2 cellular contexts compared by ENCODE assay signal in genomic region chr2:234615643-234616356, GRCh38.
A peak's percentile ranks its signal among the peaks of the same experiment; 100 is the strongest.
TF ChIP-seq lines count a peak whose summit lies in the region.

No MANE protein-coding gene starts in this region.

TF ChIP-seq in H1, 55 proteins besides CTCF, POLR2A, EP300 and RAD21 (continued from another document):
- TF ChIP-seq, protein P1, sequence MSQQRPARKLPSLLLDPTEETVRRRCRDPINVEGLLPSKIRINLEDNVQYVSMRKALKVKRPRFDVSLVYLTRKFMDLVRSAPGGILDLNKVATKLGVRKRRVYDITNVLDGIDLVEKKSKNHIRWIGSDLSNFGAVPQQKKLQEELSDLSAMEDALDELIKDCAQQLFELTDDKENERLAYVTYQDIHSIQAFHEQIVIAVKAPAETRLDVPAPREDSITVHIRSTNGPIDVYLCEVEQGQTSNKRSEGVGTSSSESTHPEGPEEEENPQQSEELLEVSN (IDR thresholded peaks at IDR 0.05): no peak
- TF ChIP-seq, protein P2, sequence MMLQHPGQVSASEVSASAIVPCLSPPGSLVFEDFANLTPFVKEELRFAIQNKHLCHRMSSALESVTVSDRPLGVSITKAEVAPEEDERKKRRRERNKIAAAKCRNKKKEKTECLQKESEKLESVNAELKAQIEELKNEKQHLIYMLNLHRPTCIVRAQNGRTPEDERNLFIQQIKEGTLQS (IDR thresholded peaks at IDR 0.05; ENCODE audit: insufficient read depth, low read depth, low read length): no peak
- TF ChIP-seq MAFK (IDR thresholded peaks at IDR 0.05; ENCODE audit: low read depth, low read length) (no peak), SP2 (IDR thresholded peaks at IDR 0.05; ENCODE audit: low read length) (no peak), SP4 (IDR thresholded peaks at IDR 0.05; ENCODE audit: low read length) (no peak)

TF ChIP-seq in HepG2, 621 proteins besides CTCF, POLR2A, EP300 and RAD21 (continued from another document):
- TF ChIP-seq ZNF281 (CRISPR knock-in tag; IDR thresholded peaks at IDR 0.05; ENCODE audit: borderline replicate concordance) (peak; percentile 20; the same call in 1 of the 2 replicates), ZBTB3 (CRISPR knock-in tag; IDR thresholded peaks at IDR 0.05; ENCODE audit: borderline replicate concordance, low read depth) (0 out of 2 replicates have a peak, but pooled peaks have one; percentile 42), NR2F6 (IDR thresholded peaks at IDR 0.05) (no peak), NR2F6 (CRISPR knock-in tag; IDR thresholded peaks at IDR 0.05) (0 out of 2 replicates have a peak, but pooled peaks have one; percentile 22), ZNF646 (CRISPR knock-in tag; IDR thresholded peaks at IDR 0.05) (peak; percentile 50; the same call in 1 of the 2 replicates), ZNF350 (CRISPR knock-in tag; IDR thresholded peaks at IDR 0.05; ENCODE audit: borderline replicate concordance, low read depth) (no peak), NCOA5 (CRISPR knock-in tag; IDR thresholded peaks at IDR 0.05) (no peak), TEAD3 (CRISPR knock-in tag; optimal IDR thresholded peaks at IDR 0.05; ENCODE audit: borderline replicate concordance) (peak; percentile 8), HNF4G (IDR thresholded peaks at IDR 0.05; ENCODE audit: borderline replicate concordance, low read depth, low read length) (0 out of 2 replicates have a peak, but pooled peaks have one; percentile 16), HNF4G (CRISPR knock-in tag; IDR thresholded peaks at IDR 0.05; ENCODE audit: borderline replicate concordance, low read depth) (no peak)
- TF ChIP-seq, protein P3, sequence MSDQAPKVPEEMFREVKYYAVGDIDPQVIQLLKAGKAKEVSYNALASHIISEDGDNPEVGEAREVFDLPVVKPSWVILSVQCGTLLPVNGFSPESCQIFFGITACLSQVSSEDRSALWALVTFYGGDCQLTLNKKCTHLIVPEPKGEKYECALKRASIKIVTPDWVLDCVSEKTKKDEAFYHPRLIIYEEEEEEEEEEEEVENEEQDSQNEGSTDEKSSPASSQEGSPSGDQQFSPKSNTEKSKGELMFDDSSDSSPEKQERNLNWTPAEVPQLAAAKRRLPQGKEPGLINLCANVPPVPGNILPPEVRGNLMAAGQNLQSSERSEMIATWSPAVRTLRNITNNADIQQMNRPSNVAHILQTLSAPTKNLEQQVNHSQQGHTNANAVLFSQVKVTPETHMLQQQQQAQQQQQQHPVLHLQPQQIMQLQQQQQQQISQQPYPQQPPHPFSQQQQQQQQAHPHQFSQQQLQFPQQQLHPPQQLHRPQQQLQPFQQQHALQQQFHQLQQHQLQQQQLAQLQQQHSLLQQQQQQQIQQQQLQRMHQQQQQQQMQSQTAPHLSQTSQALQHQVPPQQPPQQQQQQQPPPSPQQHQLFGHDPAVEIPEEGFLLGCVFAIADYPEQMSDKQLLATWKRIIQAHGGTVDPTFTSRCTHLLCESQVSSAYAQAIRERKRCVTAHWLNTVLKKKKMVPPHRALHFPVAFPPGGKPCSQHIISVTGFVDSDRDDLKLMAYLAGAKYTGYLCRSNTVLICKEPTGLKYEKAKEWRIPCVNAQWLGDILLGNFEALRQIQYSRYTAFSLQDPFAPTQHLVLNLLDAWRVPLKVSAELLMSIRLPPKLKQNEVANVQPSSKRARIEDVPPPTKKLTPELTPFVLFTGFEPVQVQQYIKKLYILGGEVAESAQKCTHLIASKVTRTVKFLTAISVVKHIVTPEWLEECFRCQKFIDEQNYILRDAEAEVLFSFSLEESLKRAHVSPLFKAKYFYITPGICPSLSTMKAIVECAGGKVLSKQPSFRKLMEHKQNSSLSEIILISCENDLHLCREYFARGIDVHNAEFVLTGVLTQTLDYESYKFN (CRISPR knock-in tag; conservative IDR thresholded peaks at IDR 0.05): 0 out of 2 replicates have a peak, but pooled peaks have one; percentile 14
- TF ChIP-seq, protein P4, sequence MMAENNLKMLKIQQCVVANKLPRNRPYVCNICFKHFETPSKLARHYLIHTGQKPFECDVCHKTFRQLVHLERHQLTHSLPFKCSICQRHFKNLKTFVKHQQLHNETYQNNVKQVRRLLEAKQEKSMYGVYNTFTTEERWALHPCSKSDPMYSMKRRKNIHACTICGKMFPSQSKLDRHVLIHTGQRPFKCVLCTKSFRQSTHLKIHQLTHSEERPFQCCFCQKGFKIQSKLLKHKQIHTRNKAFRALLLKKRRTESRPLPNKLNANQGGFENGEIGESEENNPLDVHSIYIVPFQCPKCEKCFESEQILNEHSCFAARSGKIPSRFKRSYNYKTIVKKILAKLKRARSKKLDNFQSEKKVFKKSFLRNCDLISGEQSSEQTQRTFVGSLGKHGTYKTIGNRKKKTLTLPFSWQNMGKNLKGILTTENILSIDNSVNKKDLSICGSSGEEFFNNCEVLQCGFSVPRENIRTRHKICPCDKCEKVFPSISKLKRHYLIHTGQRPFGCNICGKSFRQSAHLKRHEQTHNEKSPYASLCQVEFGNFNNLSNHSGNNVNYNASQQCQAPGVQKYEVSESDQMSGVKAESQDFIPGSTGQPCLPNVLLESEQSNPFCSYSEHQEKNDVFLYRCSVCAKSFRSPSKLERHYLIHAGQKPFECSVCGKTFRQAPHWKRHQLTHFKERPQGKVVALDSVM (CRISPR knock-in tag; IDR thresholded peaks at IDR 0.05): peak; percentile 85
- TF ChIP-seq, protein P5, sequence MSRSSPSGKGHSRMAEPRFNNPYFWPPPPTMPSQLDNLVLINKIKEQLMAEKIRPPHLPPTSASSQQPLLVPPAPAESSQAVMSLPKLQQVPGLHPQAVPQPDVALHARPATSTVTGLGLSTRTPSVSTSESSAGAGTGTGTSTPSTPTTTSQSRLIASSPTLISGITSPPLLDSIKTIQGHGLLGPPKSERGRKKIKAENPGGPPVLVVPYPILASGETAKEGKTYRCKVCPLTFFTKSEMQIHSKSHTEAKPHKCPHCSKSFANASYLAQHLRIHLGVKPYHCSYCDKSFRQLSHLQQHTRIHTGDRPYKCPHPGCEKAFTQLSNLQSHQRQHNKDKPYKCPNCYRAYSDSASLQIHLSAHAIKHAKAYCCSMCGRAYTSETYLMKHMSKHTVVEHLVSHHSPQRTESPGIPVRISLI (CRISPR knock-in tag; IDR thresholded peaks at IDR 0.05; ENCODE audit: borderline replicate concordance): peak; percentile 75; the same call in 1 of the 2 replicates
